8 cellular contexts compared by ENCODE assay signal in the genomic region with DNA sequence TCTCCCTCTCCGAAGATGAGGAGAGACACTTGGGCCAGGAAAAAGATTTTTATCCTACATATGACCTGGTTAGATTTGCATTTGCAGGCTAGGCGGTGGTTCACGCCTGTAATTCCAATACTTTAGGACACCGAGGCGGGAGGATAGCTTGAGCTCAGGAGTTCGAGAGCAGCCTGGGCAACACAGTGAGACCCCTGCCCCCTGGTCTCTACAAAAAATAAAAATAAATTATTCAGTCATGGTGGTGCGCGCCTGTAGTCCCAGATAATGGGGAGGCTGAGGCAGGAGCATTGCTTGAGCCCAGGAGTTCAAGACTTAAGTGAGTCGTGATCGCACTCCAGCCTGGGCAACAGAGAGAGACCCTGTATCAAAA. TPM values are rescaled to one million over a fixed set of nuclear protein-coding genes. Genes with fewer than 3 reads are reported as not detected.
A peak's percentile ranks its signal among the peaks of the same experiment; 100 is the strongest.
DNase-seq lines count a peak whose midpoint lies in the region; ATAC-seq and TF ChIP-seq lines count a peak whose summit lies in the region.

No MANE protein-coding gene starts in this region.

- 86 to 89% methylated on average over 10 of the region's 10 CpGs for WGBS in GM23248 (ENCODE audit: low coverage in 1 of 2, low lambda C conversion rate in 2 of 2, missing lambda C conversion rate in 2 of 2), 2 experiments
- WGBS in gastroesophageal sphincter (ENCODE audit: low coverage in 1 of 2), 2 donors = 53 to 73% methylated on average over 5 to 10 of the region's 10 CpGs

- H3K79me2 ChIP-seq in GM23248 (ENCODE audit: insufficient read depth) = peaks cover 31% of the 10 kb centered on the region

- peak overlapping the region; percentile 93 for H2AFZ ChIP-seq in GM23248

- H3K9me3 ChIP-seq in GM23248 (ENCODE audit: low read depth) (no peaks in the 10 kb centered on the region), gastroesophageal sphincter (no peaks in the 10 kb centered on the region), gastrocnemius medialis (no peaks in the 10 kb centered on the region)

- H3K4me3 ChIP-seq in GM23248 = peak overlapping the region; percentile 93
- peak overlapping the region; percentile 66 to 90 for H3K4me3 ChIP-seq in gastroesophageal sphincter
- peak overlapping the region; percentile 92 to 98 (median 94) for H3K4me3 ChIP-seq in gastrocnemius medialis

- H3K9me2 ChIP-seq in GM23248 (ENCODE audit: insufficient read depth) = no peaks in the 10 kb centered on the region

- TF ChIP-seq EP300 in gastroesophageal sphincter (IDR thresholded peaks at IDR 0.05) = no peak

- H3F3A ChIP-seq in GM23248 (ENCODE audit: insufficient read depth) = no peaks in the 10 kb centered on the region

- peaks cover 6% of the 10 kb centered on the region for H3K4me1 ChIP-seq in GM23248 (ENCODE audit: insufficient read depth)
- H3K4me1 ChIP-seq in gastroesophageal sphincter = peaks cover 0 to 21% (median 10%) of the 10 kb centered on the region in 3 donors
- peaks cover 11 to 14% of the 10 kb centered on the region in 2 donors for H3K4me1 ChIP-seq in gastrocnemius medialis

- no peaks in the 10 kb centered on the region for H4K20me1 ChIP-seq in GM23248 (ENCODE audit: insufficient read depth)

- H3K27me3 ChIP-seq in GM23248 (replicated peaks; ENCODE audit: insufficient read depth) (no peaks in the 10 kb centered on the region), gastroesophageal sphincter (no peaks in the 10 kb centered on the region), gastrocnemius medialis (no peaks in the 10 kb centered on the region)

- peaks cover 10% of the 10 kb centered on the region for H3K36me3 Mint-ChIP-seq in T-cell

- H3K27ac Mint-ChIP-seq in T-cell = peak overlapping the region; percentile 69 to 79

- no peaks in the 10 kb centered on the region for H3K9me3 Mint-ChIP-seq in T-cell

- ATAC-seq in T-cell (replicated peaks in 1 of 4) (no peak), gastroesophageal sphincter (no peak), gastrocnemius medialis (no peak), HG03520 (IDR thresholded peaks at IDR 0.05; ENCODE audit: unreplicated experiment) (no peak), HG03196 (IDR thresholded peaks at IDR 0.05; ENCODE audit: unreplicated experiment) (no peak)

- H3K27ac ChIP-seq in GM23248 (peak overlapping the region; percentile 89; the same call in 1 of the 2 replicates), gastroesophageal sphincter (peak overlapping the region in 3 of 4 donors; percentile 78 to 85 (median 84)), gastrocnemius medialis (peak overlapping the region; percentile 82 to 88 (median 86))

- POLR2A ChIA-PET in T-cell (lab: Charles Lee) = no interaction called here

- TF ChIP-seq CTCF in gastroesophageal sphincter (IDR thresholded peaks at IDR 0.05) = no peak
- no peak for TF ChIP-seq CTCF in gastrocnemius medialis (IDR thresholded peaks at IDR 0.05 in 4 of 5, conservative IDR thresholded peaks at IDR 0.05 in 1 of 5)

- CTCF ChIA-PET in T-cell (lab: Charles Lee) = interaction anchor here in 1 of 2 donors (1.0 to 1.5 kb wide), 3 partner anchors 18 to 33 kb away, joined by 3 to 13 read pairs (median 7); a partner anchor contains a TSS

- intact Hi-C loops in gastrocnemius medialis (cut with DNase I; ENCODE audit: low total_unique reads) = no loop called here

- H3K4me3 Mint-ChIP-seq in T-cell = peak overlapping the region; percentile 87 to 91 (median 90)

- H3K36me3 ChIP-seq in GM23248 (ENCODE audit: low read depth) (peaks cover 6% of the 10 kb centered on the region; the same call in 1 of the 2 replicates), gastroesophageal sphincter (peaks cover 0 to 31% of the 10 kb centered on the region in 2 donors), gastrocnemius medialis (peaks cover 0 to 26% of the 10 kb centered on the region in 2 donors)

- in situ Hi-C loops in GM23248 (cut with MboI) (no loop called here), gastrocnemius medialis (cut with MboI; ENCODE audit: low sequenced_read_pairs in 4 of 4) (no loop called here)

- DNase-seq in GM23248 = no peak
- DNase-seq in T-cell = no peak
- DNase-seq in gastrocnemius medialis = no peak
- DNase-seq in SIG-M5 treated with dmso at 0.1 percent for 504 hours (lab: John Stamatoyannopoulos, UW; ENCODE audit: unreplicated experiment) = no peak
- no peak for DNase-seq in activated CD4-positive, alpha-beta T cell treated with anti-CD3 and anti-CD28 coated beads for 1 hour

- H3K9ac ChIP-seq in GM23248 = peak overlapping the region; percentile 99

- peaks cover 0 to 16% (median 15%) of the 10 kb centered on the region in 3 donors for H3K4me1 Mint-ChIP-seq in T-cell

- no peaks in the 10 kb centered on the region for H3K27me3 Mint-ChIP-seq in T-cell

- H3K4me2 ChIP-seq in GM23248 (ENCODE audit: unreplicated experiment) = peak overlapping the region; percentile 87

- TF ChIP-seq POLR2A in gastroesophageal sphincter (IDR thresholded peaks at IDR 0.05) (no peak), gastrocnemius medialis (IDR thresholded peaks at IDR 0.05) (no peak)

RNA-seq across cellular contexts. Expression of a gene that starts 7.9 kb away (rescaled TPM):
- total RNA-seq in GM23248 (2014; rRNA removed; shearing (Covaris generic)) = 27.9 and 37.9 TPM in 2 replicates
- polyA plus RNA-seq in GM23248 (2016; fragmentation: Nextera tagmentation; extraction: Ambion mirVana) = 23.4 and 23.6 TPM in 2 replicates
- total RNA-seq in T-cell (10 to 100 TPM; 37.9 to 59.9 (median 55.5) TPM), gastroesophageal sphincter (10 to 100 TPM; 52.6 to 78.0 (median 76.0) TPM), gastrocnemius medialis (100 to 1,000 TPM in 2 of 4 donors, 10 to 100 TPM in 2; 61.9 to 120 (median 102) TPM)

RNA-seq across cellular contexts. Expression of a gene that starts 12.5 kb away (rescaled TPM):
- 52.9 and 119 TPM in 2 replicates for total RNA-seq in GM23248 (2014; rRNA removed; shearing (Covaris generic))
- 268 and 280 TPM in 2 replicates for polyA plus RNA-seq in GM23248 (2016; fragmentation: Nextera tagmentation; extraction: Ambion mirVana)
- total RNA-seq in T-cell (10 to 100 TPM; 37.4 to 55.0 (median 48.3) TPM), gastroesophageal sphincter (100 to 1,000 TPM in 3 of 4 donors, 10 to 100 TPM in 1; 90.0 to 194 (median 113) TPM), gastrocnemius medialis (100 to 1,000 TPM in 3 of 4 donors, 10 to 100 TPM in 1; 60.1 to 210 (median 114) TPM)

RNA-seq across cellular contexts. Expression of a gene that starts 13.3 kb away (rescaled TPM):
- total RNA-seq in GM23248 (2014; rRNA removed; shearing (Covaris generic)) = 53.4 and 59.4 TPM in 2 replicates
- polyA plus RNA-seq in GM23248 (2016; fragmentation: Nextera tagmentation; extraction: Ambion mirVana) = 54.0 and 63.1 TPM in 2 replicates
- 100 to 1,000 TPM in 3 of 5 donors, 10 to 100 TPM in 2; 85.0 to 117 (median 111) TPM for total RNA-seq in T-cell
- 10 to 100 TPM; 15.4 to 44.2 (median 35.3) TPM for total RNA-seq in gastroesophageal sphincter
- 10 to 100 TPM; 14.9 to 41.2 (median 20.0) TPM for total RNA-seq in gastrocnemius medialis

RNA-seq across cellular contexts. Expression of a gene that starts 27.5 kb away (rescaled TPM):
- 0.65 and 2.4 TPM in 2 replicates for total RNA-seq in GM23248 (2014; rRNA removed; shearing (Covaris generic))
- 0.79 and 1.2 TPM in 2 replicates for polyA plus RNA-seq in GM23248 (2016; fragmentation: Nextera tagmentation; extraction: Ambion mirVana)
- under 1 TPM; 0.30 to 0.45 (median 0.37) TPM for total RNA-seq in T-cell
- 1 to 10 TPM in 3 of 4 donors, under 1 TPM in 1; 0.89 to 2.4 (median 1.6) TPM for total RNA-seq in gastroesophageal sphincter
- 10 to 100 TPM in 1 of 4 donors, under 1 TPM in 2, not detected in 1; 0.27 to 11.0 (median 0.56) TPM for total RNA-seq in gastrocnemius medialis

RNA-seq across cellular contexts. Expression of a gene that starts 27.9 kb away (rescaled TPM):
- 2.4 and 3.3 TPM in 2 replicates for total RNA-seq in GM23248 (2014; rRNA removed; shearing (Covaris generic))
- 5.8 and 6.1 TPM in 2 replicates for polyA plus RNA-seq in GM23248 (2016; fragmentation: Nextera tagmentation; extraction: Ambion mirVana)
- total RNA-seq in T-cell (10 to 100 TPM; 21.9 to 29.3 (median 24.5) TPM), gastroesophageal sphincter (10 to 100 TPM in 1 of 4 donors, 1 to 10 TPM in 3; 6.0 to 12.3 (median 8.4) TPM), gastrocnemius medialis (10 to 100 TPM; 12.6 to 46.6 (median 14.8) TPM)
